In the genomic region with DNA sequence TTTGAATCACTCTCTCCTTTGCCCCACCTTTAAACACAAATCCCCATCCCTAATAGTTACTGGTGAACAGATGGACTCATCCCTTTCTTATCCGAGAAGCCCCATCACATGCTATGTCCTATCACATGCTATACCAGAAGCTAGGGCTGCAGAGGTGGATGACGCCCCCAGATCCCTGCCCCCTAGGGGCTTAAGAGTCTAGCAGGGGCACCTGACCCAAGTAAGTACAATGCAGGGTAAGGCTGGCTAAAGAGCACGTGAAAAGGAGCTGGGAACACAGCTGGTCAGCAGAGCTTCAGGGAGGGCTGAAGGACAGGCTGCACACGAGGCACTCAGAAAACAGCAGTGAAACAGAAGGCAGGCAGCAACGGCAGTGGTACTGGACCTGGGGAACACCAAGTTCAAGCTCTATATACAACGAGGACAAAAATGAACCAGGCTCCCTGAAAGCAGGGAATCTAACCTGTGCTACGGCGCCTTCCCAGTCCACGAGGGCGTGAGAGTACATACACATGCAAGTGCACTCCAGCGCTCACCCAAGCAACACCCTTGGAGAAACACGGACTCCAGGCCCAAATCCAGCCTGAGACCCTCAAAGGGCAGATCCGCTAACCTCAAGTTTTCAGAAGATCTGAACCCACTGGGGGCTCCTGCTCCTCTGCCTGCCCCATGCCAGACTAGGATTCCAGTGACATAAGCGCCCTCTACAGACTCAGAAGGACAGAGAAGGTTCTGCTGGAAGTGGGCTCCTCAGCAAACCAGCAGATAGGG, we compare ENCODE assay signal across 9 cellular contexts. TPM values are rescaled to one million over a fixed set of nuclear protein-coding genes. Genes with fewer than 3 reads are reported as not detected.
DNase-seq lines count a peak whose midpoint lies in the region; ATAC-seq, FAIRE-seq and TF ChIP-seq lines count a peak whose summit lies in the region.
"Had no signal": no experiment of that assay in that cellular context is flagged by ENCODE, and none has a peak within 500 bp of the region (broad histone marks: within the 10 kb centered on the region; RNA-seq: fewer than 3 reads in every experiment).

No MANE protein-coding gene starts in this region.

- CTCF ChIA-PET in activated CD4-positive, alpha-beta T cell treated with anti-CD3 and anti-CD28 coated beads for 36 hours (lab: Charles Lee) = interaction anchor here (0.6 to 1.7 kb wide), 3 partner anchors 26 to 369 kb away, joined by 3 to 5 read pairs (median 5); no protein-coding TSS in a partner anchor

- TF ChIP-seq CTCF in NB4 (IDR thresholded peaks at IDR 0.05; ENCODE audit: low read depth, low read length) (peak; percentile 31), pancreas (IDR thresholded peaks at IDR 0.05) (no peak)

- no peaks in the 10 kb centered on the region for H3K9me3 Mint-ChIP-seq in activated CD4-positive, alpha-beta T cell treated with anti-CD3 and anti-CD28 coated beads for 36 hours (ENCODE audit: low read depth)

- H3K27me3 Mint-ChIP-seq in activated CD4-positive, alpha-beta T cell treated with anti-CD3 and anti-CD28 coated beads for 36 hours = no peaks in the 10 kb centered on the region

- WGBS in pancreas, 2 donors = 75 to 77% methylated on average over 14 of the region's 14 CpGs

- H3K9me3 ChIP-seq in pancreas = no peaks in the 10 kb centered on the region

- H3K4me3 ChIP-seq in NB4 (ENCODE audit: low read depth, low read length) (no peak overlapping the region), pancreas (no peak overlapping the region)

- TF ChIP-seq POLR2A in NB4 (IDR thresholded peaks at IDR 0.05; ENCODE audit: extremely low read depth, insufficient read length) = no peak

- no peak for DNase-seq in activated CD4-positive, alpha-beta T cell treated with anti-CD3 and anti-CD28 coated beads for 36 hours
- no peak for DNase-seq in activated CD4-positive, alpha-beta T cell treated with anti-CD3 and anti-CD28 coated beads for 1 hour
- DNase-seq in NB4 (ENCODE audit: low read depth) (peak; percentile 49), cerebellar cortex (ENCODE audit: low spot score) (peak; percentile 15), pancreas (no peak), T-helper 1 cell (no peak)
- DNase-seq: NCI-H2029 treated with DMSO at 0.1 percent for 48 hours had no signal

- H3K4me1 ChIP-seq in pancreas = no peaks in the 10 kb centered on the region

- no peak for FAIRE-seq in pancreas (lab: Jason Lieb, UNC)

- peaks cover 38% of the 10 kb centered on the region for H3K4me1 Mint-ChIP-seq in activated CD4-positive, alpha-beta T cell treated with anti-CD3 and anti-CD28 coated beads for 36 hours

- no peak for ATAC-seq in activated CD4-positive, alpha-beta T cell treated with anti-CD3 and anti-CD28 coated beads for 36 hours
- ATAC-seq in pancreas = peak in 3 of 4 donors; percentile 10 to 44 (median 11)
- ATAC-seq in activated CD4-positive, CD25-positive, alpha-beta regulatory T cell treated with anti-CD3 and anti-CD28 coated beads, Interleukin-2, amount 50 U/mL, for 24 hours = no peak
- ATAC-seq in GM21447 (IDR thresholded peaks at IDR 0.05; ENCODE audit: unreplicated experiment) = no peak

- no peak overlapping the region for H3K27ac ChIP-seq in pancreas

- intact Hi-C loops in activated CD4-positive, alpha-beta T cell treated with anti-CD3 and anti-CD28 coated beads for 36 hours (cut with DNase I, micrococcal nuclease) = no loop called here
- intact Hi-C loops in pancreas (cut with DNase I) = no loop called here

- POLR2A ChIA-PET in activated CD4-positive, alpha-beta T cell treated with anti-CD3 and anti-CD28 coated beads for 36 hours (lab: Charles Lee) = no interaction called here

- H3K27me3 ChIP-seq in pancreas = no peaks in the 10 kb centered on the region

- H3K36me3 Mint-ChIP-seq in activated CD4-positive, alpha-beta T cell treated with anti-CD3 and anti-CD28 coated beads for 36 hours (ENCODE audit: low read depth) = peaks cover under 1% of the 10 kb centered on the region

- peaks cover 8 to 20% (median 11%) of the 10 kb centered on the region in 3 donors for H3K36me3 ChIP-seq in pancreas

- peak overlapping the region; percentile 76 for H3K27ac Mint-ChIP-seq in activated CD4-positive, alpha-beta T cell treated with anti-CD3 and anti-CD28 coated beads for 36 hours

- no peak overlapping the region for H3K4me3 Mint-ChIP-seq in activated CD4-positive, alpha-beta T cell treated with anti-CD3 and anti-CD28 coated beads for 36 hours

RNA-seq across cellular contexts. Expression of a gene that starts 57.5 kb away (rescaled TPM):
- total RNA-seq in activated CD4-positive, alpha-beta T cell treated with anti-CD3 and anti-CD28 coated beads for 36 hours = 100 to 1,000 TPM; 143 to 164 TPM
- 10 to 100 TPM; 39.0 to 73.6 (median 61.3) TPM for total RNA-seq in pancreas
- 10 to 100 TPM; 86.8 to 99.9 TPM for polyA plus RNA-seq in pancreas

Comparison
In these comparisons a context has a peak if more than half of its experiments do, and no peak if none do; other contexts are left out.
1. ATAC-seq: peak in pancreas (3 of 4); none in activated CD4-positive, alpha-beta T cell treated with anti-CD3 and anti-CD28 coated beads for 36 hours (single experiment), activated CD4-positive, CD25-positive, alpha-beta regulatory T cell treated with anti-CD3 and anti-CD28 coated beads, Interleukin-2, amount 50 U/mL, for 24 hours (0 of 2) and GM21447 (single experiment).
2. DNase-seq: peak in NB4 (single experiment) and cerebellar cortex (single experiment); none in activated CD4-positive, alpha-beta T cell treated with anti-CD3 and anti-CD28 coated beads for 36 hours (single experiment), activated CD4-positive, alpha-beta T cell treated with anti-CD3 and anti-CD28 coated beads for 1 hour (single experiment), pancreas (0 of 6) and T-helper 1 cell (0 of 5).